ENCODE assay signal across 8 cellular contexts in the genomic region with DNA sequence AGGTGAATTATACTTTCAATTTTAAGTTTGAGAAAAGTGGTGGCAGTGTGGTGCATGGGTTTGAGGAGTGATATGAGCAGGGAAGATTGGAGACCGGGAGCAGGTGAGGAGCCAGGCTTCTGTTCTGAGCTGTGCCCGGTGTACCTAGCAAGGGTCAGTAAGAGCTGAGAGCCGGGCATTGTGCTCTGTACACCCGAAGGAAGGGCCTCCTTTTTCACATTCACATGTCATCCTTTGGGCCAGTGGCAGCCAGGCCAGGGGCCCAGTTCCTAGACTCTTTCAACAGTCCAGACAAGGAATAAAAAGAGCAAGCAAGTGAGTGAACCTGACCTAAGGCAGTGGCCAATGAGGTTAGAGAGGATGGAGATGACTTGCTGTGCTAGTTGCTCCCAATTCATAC. TPM values are rescaled to one million over a fixed set of nuclear protein-coding genes. Genes with fewer than 3 reads are reported as not detected.
DNase-seq lines count a peak whose midpoint lies in the region; ATAC-seq and TF ChIP-seq lines count a peak whose summit lies in the region.

No MANE protein-coding gene starts in this region.

- DNase-seq in MM.1S (no peak), stomach (no peak), NCI-H2171 treated with DMSO at 0.1 percent for 48 hours (lab: John Stamatoyannopoulos, UW) (no peak), GM10266 (ENCODE audit: extremely low spot score) (no peak), Calu3 (no peak), NCI-H1694 (lab: John Stamatoyannopoulos, UW) (no peak)

- peak overlapping the region; percentile 43 for H2AFZ ChIP-seq in MM.1S (ENCODE audit: low read length)

- no peaks in the 10 kb centered on the region for H3K27me3 ChIP-seq in MM.1S (replicated peaks; ENCODE audit: insufficient read depth, low read length)
- no peaks in the 10 kb centered on the region for H3K27me3 ChIP-seq in esophagus (ENCODE audit: control insufficient read depth in 1 of 2, insufficient read depth in 2 of 2, low read length in 2 of 2)
- peaks cover 0 to 10% (median 0%) of the 10 kb centered on the region in 3 donors for H3K27me3 ChIP-seq in stomach

- no peaks in the 10 kb centered on the region for H3K79me2 ChIP-seq in MM.1S (ENCODE audit: low read length)

- no peaks in the 10 kb centered on the region for H3K9me2 ChIP-seq in MM.1S (replicated peaks; ENCODE audit: insufficient read depth, low read length)

- no peaks in the 10 kb centered on the region for H4K20me1 ChIP-seq in MM.1S (ENCODE audit: insufficient read depth, low read length)

- H3K4me1 ChIP-seq in MM.1S (ENCODE audit: low read length) (peaks cover 19% of the 10 kb centered on the region), esophagus (ENCODE audit: control insufficient read depth in 2 of 2, insufficient read depth in 2 of 2, low read length in 1 of 2) (peaks cover 0 to 3% of the 10 kb centered on the region in 2 donors), stomach (peaks cover 4 to 17% (median 11%) of the 10 kb centered on the region in 4 donors)

- H3K9ac ChIP-seq in MM.1S (ENCODE audit: low read length) = peak overlapping the region; percentile 9; the same call in 1 of the 2 replicates

- H3F3A ChIP-seq in MM.1S (ENCODE audit: insufficient read depth, low read length) = peaks cover 10% of the 10 kb centered on the region; the same call in 1 of the 2 replicates

- ATAC-seq in GM19035 (IDR thresholded peaks at IDR 0.05; ENCODE audit: unreplicated experiment) = peak; percentile 13

- H3K9me3 ChIP-seq in MM.1S (replicated peaks; ENCODE audit: insufficient read depth, low read length) (no peaks in the 10 kb centered on the region), esophagus (ENCODE audit: control insufficient read depth in 2 of 2, insufficient read depth in 1 of 2, low read depth in 1 of 2, low read length in 1 of 2) (no peaks in the 10 kb centered on the region), stomach (no peaks in the 10 kb centered on the region)

- H3K36me3 Mint-ChIP-seq in Calu3 (ENCODE audit: insufficient read depth, unreplicated experiment) = peaks cover 6% of the 10 kb centered on the region

- TF ChIP-seq CTCF in MM.1S (IDR thresholded peaks at IDR 0.05; ENCODE audit: low read length) = no peak
- TF ChIP-seq CTCF in stomach (IDR thresholded peaks at IDR 0.05) = no peak
- no peak for TF ChIP-seq CTCF in GM10266 (IDR thresholded peaks at IDR 0.05; ENCODE audit: control insufficient read depth, insufficient read depth, low read depth, missing control alignments)
- no peak for TF ChIP-seq CTCF in Calu3 (IDR thresholded peaks at IDR 0.05; ENCODE audit: unreplicated experiment)

- no peaks in the 10 kb centered on the region for H3K9me3 Mint-ChIP-seq in Calu3 (ENCODE audit: low read depth, unreplicated experiment)

- H3K4me2 ChIP-seq in MM.1S (ENCODE audit: low read depth, low read length) = peak overlapping the region; percentile 58

- TF ChIP-seq POLR2A in stomach (IDR thresholded peaks at IDR 0.05) = no peak

- peaks cover 23% of the 10 kb centered on the region for H3K4me1 Mint-ChIP-seq in Calu3 (ENCODE audit: low read depth, unreplicated experiment)

- no peak overlapping the region for H3K4me3 Mint-ChIP-seq in Calu3 (ENCODE audit: low read depth, unreplicated experiment)

- TF ChIP-seq EP300 in stomach (IDR thresholded peaks at IDR 0.05) = no peak

- H3K27ac ChIP-seq in MM.1S (ENCODE audit: low read length) (peak overlapping the region; percentile 50; the same call in 1 of the 2 replicates), esophagus (ENCODE audit: low read depth in 2 of 2, low read length in 1 of 2) (peak overlapping the region; percentile 4 to 63), stomach (peak overlapping the region in 3 of 5 donors; percentile 43 to 49 (median 43))

- no peaks in the 10 kb centered on the region for H3K27me3 Mint-ChIP-seq in Calu3 (ENCODE audit: unreplicated experiment)

- 89 to 92% methylated on average over 4 of the region's 4 CpGs for WGBS in esophagus, 2 donors
- WGBS in stomach, 5 donors = 85 to 94% (median 92%) methylated on average over 4 of the region's 4 CpGs

- CTCF ChIA-PET in Calu3 (lab: Charles Lee) = interaction anchor here (0.5 to 2.4 kb wide), 41 partner anchors 7 to 810 kb away, joined by 3 to 130 read pairs (median 5); a partner anchor contains a TSS

- intact Hi-C loops in stomach (cut with DNase I; ENCODE audit: low total_unique reads) = no loop called here
- intact Hi-C loops in Calu3 (cut with micrococcal nuclease; ENCODE audit: unreplicated experiment) = no loop called here

- H3K36me3 ChIP-seq in MM.1S (replicated peaks; ENCODE audit: insufficient read depth, low read length) (no peaks in the 10 kb centered on the region), esophagus (ENCODE audit: control insufficient read depth in 2 of 2, insufficient read depth in 2 of 2, low read length in 1 of 2) (no peaks in the 10 kb centered on the region), stomach (no peaks in the 10 kb centered on the region)

- H3K4me3 ChIP-seq in MM.1S (ENCODE audit: low read length) (no peak overlapping the region), esophagus (ENCODE audit: low read depth in 1 of 2, low read length in 2 of 2) (no peak overlapping the region), stomach (peak overlapping the region in 1 of 4 donors; percentile 14)

- no TSS peak for BruUV-seq in Calu3 (replicated peaks; lab: Mats Ljungman, UMichigan)

- H3K27ac Mint-ChIP-seq in Calu3 (ENCODE audit: unreplicated experiment) = no peak overlapping the region

RNA-seq across cellular contexts. Expression of a gene that starts 5.1 kb away (rescaled TPM):
- polyA plus RNA-seq in esophagus = 10 to 100 TPM; 56.6 to 71.1 TPM
- total RNA-seq in stomach = 100 to 1,000 TPM in 4 of 5 donors, 10 to 100 TPM in 1; 98.1 to 298 (median 208) TPM
- polyA plus RNA-seq in stomach = 10 to 100 TPM; 55.8 to 59.6 (median 57.8) TPM
- total RNA-seq in Calu3 (2022) = 212 and 238 TPM in 2 replicates
